Comparison of ENCODE assay signal across 21 cellular contexts in genomic region chr7:116306409-116307048, GRCh38.
A peak's percentile ranks its signal among the peaks of the same experiment; 100 is the strongest.
DNase-seq lines count a peak whose midpoint lies in the region; ATAC-seq, FAIRE-seq and TF ChIP-seq lines count a peak whose summit lies in the region.
"Had no signal": no experiment of that assay in that cellular context is flagged by ENCODE, and none has a peak within 500 bp of the region (broad histone marks: within the 10 kb centered on the region; RNA-seq: fewer than 3 reads in every experiment).

No MANE protein-coding gene starts in this region.

- intact Hi-C loops in HepG2 (cut with micrococcal nuclease; ENCODE audit: unreplicated experiment) (no loop called here), right lobe of liver (cut with DNase I) (no loop called here), head of caudate nucleus (cut with DNase I) (no loop called here), Caco-2 (cut with micrococcal nuclease; ENCODE audit: unreplicated experiment) (no loop called here)

- H3K27me3 ChIP-seq in HepG2 (ENCODE audit: control insufficient read depth in 1 of 2, insufficient read depth in 2 of 2, low read length in 2 of 2) = no peaks in the 10 kb centered on the region
- H3K27me3 ChIP-seq in right lobe of liver = no peaks in the 10 kb centered on the region
- H3K27me3 ChIP-seq in hepatocyte = no peaks in the 10 kb centered on the region
- H3K27me3 ChIP-seq in Caco-2 (replicated peaks; ENCODE audit: control insufficient read depth, insufficient read depth, low read length) = no peaks in the 10 kb centered on the region
- H3K27me3 ChIP-seq: BLaER1 treated with 17β-estradiol and CSF1 and Interleukin-3, amounts not matched to agents 10 nM and 100 nM had no signal

- H3K4me1 Mint-ChIP-seq in Caco-2 (ENCODE audit: low read depth, unreplicated experiment) = peaks cover 6% of the 10 kb centered on the region
- H3K4me1 Mint-ChIP-seq: CD8-positive, alpha-beta memory T cell had no signal

- CTCF ChIA-PET in HepG2 (lab: Yijun Ruan, JAX; ENCODE audit: low intra/inter-chr PET ratio, low total read pairs) = no interaction called here
- CTCF ChIA-PET in Caco-2 (lab: Charles Lee) = interaction anchor here (0.5 kb wide), 1 partner anchor 47 kb away, joined by 6 read pairs; no protein-coding TSS in a partner anchor

- WGBS in HepG2 (ENCODE audit: low lambda C conversion rate) = 3% methylated on average over 2 of the region's 2 CpGs
- WGBS in right lobe of liver (ENCODE audit: insufficient coverage, low coverage, low lambda C conversion rate, missing lambda C conversion rate) = 46% methylated on average over 2 of the region's 2 CpGs
- WGBS in hepatocyte (ENCODE audit: low lambda C conversion rate, missing lambda C conversion rate) = 72% methylated on average over 2 of the region's 2 CpGs

- no peak for FAIRE-seq in HepG2 (lab: Jason Lieb, UNC)
- FAIRE-seq in TTC549 (lab: Jason Lieb, UNC) = peak; percentile 5
- FAIRE-seq: GM12878 had no signal

- peaks cover 2% of the 10 kb centered on the region for H3K27me3 Mint-ChIP-seq in Caco-2 (ENCODE audit: insufficient read depth, unreplicated experiment)

- TF ChIP-seq CTCF in HepG2 (CRISPR knock-in tag; IDR thresholded peaks at IDR 0.05) (no peak), right lobe of liver (IDR thresholded peaks at IDR 0.05) (no peak), hepatocyte (IDR thresholded peaks at IDR 0.05; ENCODE audit: poor library complexity) (no peak), Caco-2 (IDR thresholded peaks at IDR 0.05; ENCODE audit: insufficient read depth in 1 of 2, low read depth in 1 of 2, low read length in 1 of 2, severe bottlenecking in 1 of 2, unreplicated experiment in 1 of 2) (no peak)

- H3K4me3 ChIP-seq in HepG2 (replicated peaks in 1 of 3; ENCODE audit: insufficient read depth in 1 of 3, low read depth in 2 of 3, low read length in 3 of 3) (no peak overlapping the region), right lobe of liver (no peak overlapping the region), hepatocyte (no peak overlapping the region), Caco-2 (ENCODE audit: low read depth, low read length) (no peak overlapping the region)
- H3K4me3 ChIP-seq: BLaER1 treated with 17β-estradiol and CSF1 and Interleukin-3, amounts not matched to agents 10 nM and 100 nM; GM12878; GM23248 had no signal

- H3K36me3 ChIP-seq in HepG2 (replicated peaks in 1 of 2; ENCODE audit: control insufficient read depth in 1 of 2, insufficient read depth in 2 of 2, low read length in 2 of 2) (no peaks in the 10 kb centered on the region), right lobe of liver (no peaks in the 10 kb centered on the region), hepatocyte (replicated peaks; ENCODE audit: insufficient read depth, low read depth) (no peaks in the 10 kb centered on the region), Caco-2 (ENCODE audit: control insufficient read depth, insufficient read depth, low read length) (no peaks in the 10 kb centered on the region)
- H3K36me3 ChIP-seq: BLaER1 treated with 17β-estradiol and CSF1 and Interleukin-3, amounts not matched to agents 10 nM and 100 nM had no signal

- H3K4me3 Mint-ChIP-seq in Caco-2 (ENCODE audit: unreplicated experiment) = no peak overlapping the region
- H3K4me3 Mint-ChIP-seq: CD8-positive, alpha-beta memory T cell had no signal

- H3K79me2 ChIP-seq in HepG2 (ENCODE audit: insufficient read depth, low read length) (no peaks in the 10 kb centered on the region), hepatocyte (no peaks in the 10 kb centered on the region)

- H3K4me1 ChIP-seq in HepG2 (ENCODE audit: insufficient read depth, low read length) (peaks cover 16% of the 10 kb centered on the region), right lobe of liver (no peaks in the 10 kb centered on the region), hepatocyte (ENCODE audit: insufficient read depth) (no peaks in the 10 kb centered on the region), Caco-2 (peaks cover 5% of the 10 kb centered on the region; the same call in 1 of the 2 replicates)

- no peaks in the 10 kb centered on the region for H3K9me3 ChIP-seq in HepG2 (ENCODE audit: low read length)
- no peaks in the 10 kb centered on the region for H3K9me3 ChIP-seq in right lobe of liver
- no peaks in the 10 kb centered on the region for H3K9me3 ChIP-seq in hepatocyte (ENCODE audit: low read depth)
- no peaks in the 10 kb centered on the region for H3K9me3 ChIP-seq in Caco-2
- H3K9me3 ChIP-seq: BLaER1 treated with 17β-estradiol and CSF1 and Interleukin-3, amounts not matched to agents 10 nM and 100 nM had no signal

- BruUV-seq in HepG2 (replicated peaks; lab: Mats Ljungman, UMichigan) = no TSS peak
- BruUV-seq in Caco-2 (replicated peaks; lab: Mats Ljungman, UMichigan) = no TSS peak

- peak overlapping the region; percentile 3 for H3K27ac ChIP-seq in HepG2 (ENCODE audit: extremely low read length, insufficient read depth, low read length)
- H3K27ac ChIP-seq in right lobe of liver = no peak overlapping the region
- H3K27ac ChIP-seq in hepatocyte = peak overlapping the region; percentile 42
- H3K27ac ChIP-seq: BLaER1 treated with 17β-estradiol and CSF1 and Interleukin-3, amounts not matched to agents 10 nM and 100 nM; GM23248 had no signal

- DNase-seq in HepG2 (ENCODE audit: low spot score) = no peak
- DNase-seq in right lobe of liver = no peak
- DNase-seq in hepatocyte (ENCODE audit: low spot score) = no peak
- no peak for DNase-seq in head of caudate nucleus
- no peak for DNase-seq in Caco-2
- DNase-seq: CD8-positive, alpha-beta memory T cell; DND-41; GDM1; GM23248; KBM-7; NCI-H1048; NCI-H1436 treated with DMSO at 0.1 percent for 48 hours; NCI-H2029 treated with DMSO at 0.1 percent for 48 hours; NCI-H510A; NCI-H774 had no signal

- TF ChIP-seq RAD21 in HepG2 (CRISPR knock-in tag; IDR thresholded peaks at IDR 0.05) = no peak

- H3K4me2 ChIP-seq in HepG2 (ENCODE audit: low read depth, low read length) (peak overlapping the region; percentile 25), hepatocyte (peak overlapping the region; percentile 5)
- H3K4me2 ChIP-seq: BLaER1 treated with 17β-estradiol and CSF1 and Interleukin-3, amounts not matched to agents 10 nM and 100 nM had no signal

- no peaks in the 10 kb centered on the region for H3K36me3 Mint-ChIP-seq in Caco-2 (ENCODE audit: insufficient read depth, unreplicated experiment)
- H3K36me3 Mint-ChIP-seq: CD8-positive, alpha-beta memory T cell had no signal

- no peak overlapping the region for H3K9ac ChIP-seq in HepG2 (ENCODE audit: insufficient read depth, low read depth, low read length)
- H3K9ac ChIP-seq: BLaER1 treated with 17β-estradiol and CSF1 and Interleukin-3, amounts not matched to agents 10 nM and 100 nM; GM23248 had no signal

- POLR2A ChIA-PET in HepG2 (lab: Yijun Ruan, JAX) = no interaction called here
- POLR2A ChIA-PET in Caco-2 (lab: Charles Lee) = no interaction called here

- H3K9me3 Mint-ChIP-seq in Caco-2 (ENCODE audit: unreplicated experiment) = no peaks in the 10 kb centered on the region
- H3K9me3 Mint-ChIP-seq: CD8-positive, alpha-beta memory T cell had no signal

- ATAC-seq in HepG2 (no peak; the same call in 2 of the 3 replicates), right lobe of liver (no peak), GM19351 (IDR thresholded peaks at IDR 0.05; ENCODE audit: unreplicated experiment) (no peak), HG03460 (IDR thresholded peaks at IDR 0.05; ENCODE audit: unreplicated experiment) (no peak)
- ATAC-seq: GM12878, Right ventricle myocardium inferior had no signal

- H2AFZ ChIP-seq in HepG2 (ENCODE audit: low read length) = no peak overlapping the region
- no peak overlapping the region for H2AFZ ChIP-seq in hepatocyte
- H2AFZ ChIP-seq: GM23248 had no signal

- H3K27ac Mint-ChIP-seq in Caco-2 (ENCODE audit: unreplicated experiment) = no peak overlapping the region
- H3K27ac Mint-ChIP-seq: CD8-positive, alpha-beta memory T cell had no signal

- H4K20me1 ChIP-seq in HepG2 (ENCODE audit: insufficient read depth, low read length) (no peaks in the 10 kb centered on the region), hepatocyte (ENCODE audit: insufficient read depth, poor library complexity, severe bottlenecking) (no peaks in the 10 kb centered on the region)
- H4K20me1 ChIP-seq: BLaER1 treated with 17β-estradiol and CSF1 and Interleukin-3, amounts not matched to agents 10 nM and 100 nM had no signal

- no peak for TF ChIP-seq EP300 in HepG2 (IDR thresholded peaks at IDR 0.05; ENCODE audit: low read depth in 2 of 2, low read length in 2 of 2)
- TF ChIP-seq EP300 in HepG2 (CRISPR knock-in tag; IDR thresholded peaks at IDR 0.05; ENCODE audit: borderline replicate concordance) = no peak

- TF ChIP-seq POLR2A in HepG2 (IDR thresholded peaks at IDR 0.05; ENCODE audit: insufficient read depth in 1 of 2, low read depth in 2 of 2, low read length in 2 of 2) (no peak), right lobe of liver (IDR thresholded peaks at IDR 0.05) (no peak)

- H3K9me2 ChIP-seq in hepatocyte (replicated peaks; ENCODE audit: insufficient read depth) = no peaks in the 10 kb centered on the region

- in situ Hi-C loops in HepG2 (cut with HindIII; ENCODE audit: extremely low pct_ligation_motif_present, low pct_unique_long_range_greater_than_20kb) = no loop called here

TF ChIP-seq in HepG2, 621 proteins besides CTCF, POLR2A, EP300 and RAD21 (continues in another document):
- no peak for TF ChIP-seq CAMTA2 (CRISPR knock-in tag; IDR thresholded peaks at IDR 0.05; ENCODE audit: borderline replicate concordance)
- TF ChIP-seq SALL1 (CRISPR knock-in tag; IDR thresholded peaks at IDR 0.05) = no peak
- no peak for TF ChIP-seq ZNF276 (CRISPR knock-in tag; IDR thresholded peaks at IDR 0.05; ENCODE audit: low read depth)
- 0 out of 2 replicates have a peak, but pooled peaks have one; percentile 1 for TF ChIP-seq ZMYM4 (CRISPR knock-in tag; IDR thresholded peaks at IDR 0.05)

Comparison
In these comparisons a context has a peak if more than half of its experiments do, and no peak if none do; other contexts are left out.
1. H3K27ac ChIP-seq: peak in HepG2 (single experiment) and hepatocyte (single experiment); none in right lobe of liver (0 of 3).